28 cellular contexts compared by ENCODE assay signal in the genomic region with DNA sequence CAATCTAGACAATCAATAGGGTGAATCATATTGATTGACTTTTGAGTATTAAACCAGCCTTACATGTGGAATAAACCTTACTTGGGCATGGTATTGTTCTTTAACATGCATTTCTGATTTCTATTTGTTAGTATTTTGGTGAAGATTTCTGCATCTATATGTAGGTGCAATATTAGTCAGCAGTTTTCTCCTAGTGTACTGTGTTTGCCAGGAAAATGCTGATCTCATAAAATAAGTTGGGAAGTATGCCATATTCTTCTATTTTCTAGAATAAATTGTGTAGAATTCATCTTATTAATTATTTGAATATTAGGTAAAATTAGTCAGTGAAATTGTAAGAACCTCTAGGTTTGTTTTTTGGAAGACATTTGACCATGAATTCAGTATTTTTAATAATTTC.
"Had no signal": no experiment of that assay in that cellular context is flagged by ENCODE, and none has a peak within 500 bp of the region (broad histone marks: within the 10 kb centered on the region; RNA-seq: fewer than 3 reads in every experiment).

No MANE protein-coding gene starts in this region.

- DNase-seq: hypothalamus; immature natural killer cell; kidney; left colon; left lung; lower lobe of right lung; mammary epithelial cell; mesenchymal stem cell; naive thymus-derived CD8-positive, alpha-beta T cell; nucleus accumbens; pancreas; posterior cingulate gyrus; retina; right cardiac atrium; sigmoid colon; small intestine; spleen; stimulated activated CD4-positive, alpha-beta T cell treated with anti-CD3 and anti-CD28 coated beads, Interleukin-4, amount 100 ng/mL, for 24 hours; stimulated activated naive CD4-positive, alpha-beta T cell; tibial artery; trophoblast cell; upper lobe of right lung had no signal

- H3K27ac ChIP-seq: left lung, lower lobe of right lung, pancreas, sigmoid colon, spleen, suprapubic skin, thoracic aorta, tibial artery, upper lobe of right lung had no signal

- H3K4me3 ChIP-seq: left lung, lower lobe of right lung, pancreas, prostate gland, sigmoid colon, spleen, suprapubic skin, thoracic aorta, tibial artery, upper lobe of right lung had no signal

- ATAC-seq: left colon; left lung; lower lobe of right lung; naive thymus-derived CD8-positive, alpha-beta T cell; pancreas; right cardiac atrium; stimulated activated effector memory CD8-positive, alpha-beta T cell treated with anti-CD3 and anti-CD28 coated beads, Interleukin-12 subunit alpha, Interleukin-12 subunit beta, amount 100 ng/mL, for 72 hours; upper lobe of right lung had no signal

- H3K4me1 ChIP-seq: prostate gland, upper lobe of right lung had no signal

- FAIRE-seq: islet of Langerhans, kidney, pancreas, small intestine, urothelium cell line had no signal

- H3K27me3 ChIP-seq: tibial artery had no signal

- H3K36me3 ChIP-seq: left lung, lower lobe of right lung, pancreas, prostate gland, sigmoid colon, spleen, suprapubic skin, thoracic aorta, tibial artery, upper lobe of right lung had no signal

- H3K9me3 ChIP-seq: left lung, lower lobe of right lung, pancreas, prostate gland, sigmoid colon, spleen, suprapubic skin, thoracic aorta, tibial artery, upper lobe of right lung had no signal
